Comparison of ENCODE assay signal across 20 cellular contexts in the genomic region with DNA sequence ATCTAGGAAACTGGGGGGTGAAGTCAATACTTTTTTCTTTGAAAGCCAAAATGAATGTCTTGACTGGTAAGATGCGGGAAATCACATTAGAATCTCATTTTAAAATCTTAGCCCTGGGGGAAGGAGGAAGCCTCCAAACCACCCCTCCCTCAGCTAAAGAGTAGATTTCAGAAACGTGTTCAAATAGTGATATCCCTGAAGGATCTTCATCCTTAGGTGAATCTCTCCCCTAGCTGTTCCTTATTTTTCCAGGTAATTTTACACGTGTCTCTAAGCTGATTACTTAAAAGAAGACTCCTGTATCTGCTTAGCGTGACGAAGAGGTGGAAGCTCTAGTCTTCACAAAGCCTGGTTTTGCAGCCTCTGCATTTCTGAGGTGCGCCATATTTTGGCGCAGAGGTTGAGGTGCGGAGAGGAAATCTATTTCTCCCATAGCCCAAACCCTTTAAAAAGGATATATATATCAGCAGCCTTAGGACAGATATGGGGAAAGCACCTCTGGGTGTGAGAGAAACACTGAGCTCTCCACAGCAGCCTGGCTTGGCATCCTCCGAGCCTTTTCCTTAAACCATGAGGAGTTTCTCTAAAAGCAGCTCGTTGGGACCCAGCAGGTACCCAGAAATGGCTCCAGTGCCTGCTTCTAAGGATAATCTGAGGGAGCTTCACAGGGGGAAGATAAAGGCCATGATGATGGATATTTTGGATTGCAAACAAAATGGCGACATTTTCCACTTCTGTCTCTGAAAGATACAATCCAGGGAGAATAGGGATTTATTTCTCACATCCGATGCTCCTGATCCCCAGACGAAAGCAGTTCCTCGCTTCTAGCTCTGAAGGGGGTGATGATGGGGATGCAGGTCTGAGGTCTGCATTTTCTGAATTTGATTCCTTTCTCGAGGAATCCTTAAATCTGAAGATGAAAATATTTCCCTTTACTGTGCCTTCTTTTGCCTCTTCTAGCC. TPM values are rescaled to one million over a fixed set of nuclear protein-coding genes. Genes with fewer than 3 reads are reported as not detected.
DNase-seq lines count a peak whose midpoint lies in the region; ATAC-seq, FAIRE-seq and TF ChIP-seq lines count a peak whose summit lies in the region.
"Had no signal": no experiment of that assay in that cellular context is flagged by ENCODE, and none has a peak within 500 bp of the region (broad histone marks: within the 10 kb centered on the region; RNA-seq: fewer than 3 reads in every experiment).

No MANE protein-coding gene starts in this region.

- H3K27me3 Mint-ChIP-seq in activated CD8-positive, alpha-beta T cell treated with anti-CD3 and anti-CD28 coated beads for 36 hours, result peaks cover 39% of the 10 kb centered on the region

- intact Hi-C loops in right lobe of liver (cut with DNase I) (no loop called here), HepG2 (cut with micrococcal nuclease; ENCODE audit: unreplicated experiment) (no loop called here)
- intact Hi-C loops in activated CD8-positive, alpha-beta T cell treated with anti-CD3 and anti-CD28 coated beads for 36 hours (cut with micrococcal nuclease), result no loop called here

- H3K4me2 ChIP-seq in HepG2 (ENCODE audit: low read depth, low read length) (no peak overlapping the region), parathyroid adenoma (ENCODE audit: low read length) (peak overlapping the region; percentile 86)

- H3K79me2 ChIP-seq in HepG2 (ENCODE audit: insufficient read depth, low read length) (no peaks in the 10 kb centered on the region), parathyroid adenoma (no peaks in the 10 kb centered on the region)

- ATAC-seq in right lobe of liver, result no peak
- ATAC-seq in HepG2, result no peak
- no peak for ATAC-seq in activated CD8-positive, alpha-beta T cell treated with anti-CD3 and anti-CD28 coated beads for 36 hours

- FAIRE-seq in HepG2 (lab: Jason Lieb, UNC) (no peak), GM12891 (lab: Jason Lieb, UNC) (no peak)

- H3K27ac Mint-ChIP-seq in activated CD8-positive, alpha-beta T cell treated with anti-CD3 and anti-CD28 coated beads for 36 hours, result no peak overlapping the region
- H3K27ac Mint-ChIP-seq: activated naive CD4-positive, alpha-beta T cell treated with anti-CD3 and anti-CD28 coated beads, Interleukin-2, amount 10 ng/mL, durations not matched to agents 7 days and 5 days; CD4-positive, alpha-beta T cell had no signal

- H3K4me1 ChIP-seq in right lobe of liver, result peaks cover 0 to 3% (median 0%) of the 10 kb centered on the region in 4 donors
- H3K4me1 ChIP-seq in HepG2 (ENCODE audit: insufficient read depth, low read length), result no peaks in the 10 kb centered on the region
- H3K4me1 ChIP-seq in iPS-20b (ENCODE audit: insufficient read depth, low read length), result peaks cover 10% of the 10 kb centered on the region
- H3K4me1 ChIP-seq in parathyroid adenoma, result no peaks in the 10 kb centered on the region

- H3K9ac ChIP-seq in HepG2 (ENCODE audit: insufficient read depth, low read depth, low read length) (no peak overlapping the region), iPS-20b (ENCODE audit: low read depth, low read length) (no peak overlapping the region), parathyroid adenoma (no peak overlapping the region)

- DNase-seq in right lobe of liver (no peak), HepG2 (ENCODE audit: low spot score) (no peak), GM12891 (ENCODE audit: insufficient read length, low spot score) (no peak), NCI-H524 treated with DMSO at 0.1 percent for 48 hours (lab: John Stamatoyannopoulos, UW) (no peak), nucleus accumbens (lab: John Stamatoyannopoulos, UW) (no peak)
- DNase-seq in activated CD8-positive, alpha-beta T cell treated with anti-CD3 and anti-CD28 coated beads for 36 hours, result no peak
- DNase-seq: activated CD4-positive, CD25-positive, alpha-beta regulatory T cell treated with anti-CD3 and anti-CD28 coated beads, Interleukin-2, amount 50 U/mL, for 72 hours; activated CD8-positive, alpha-beta memory T cell treated with anti-CD3 and anti-CD28 coated beads, Interleukin-2, amount 50 U/mL, for 48 hours; activated naive CD4-positive, alpha-beta T cell treated with anti-CD3 and anti-CD28 coated beads, Interleukin-2, amount 10 ng/mL, durations not matched to agents 7 days and 5 days; CD4-positive, alpha-beta T cell; NCI-H774; RPMI8226; stimulated activated CD4-positive, alpha-beta T cell treated with anti-CD3 and anti-CD28 coated beads, Interleukin-15, amount 100 ng/mL, for 24 hours; T-helper 1 cell; tibial artery had no signal

- TF ChIP-seq EP300 in HepG2 (IDR thresholded peaks at IDR 0.05; ENCODE audit: low read depth in 2 of 2, low read length in 2 of 2), result no peak
- TF ChIP-seq EP300 in HepG2 (CRISPR knock-in tag; IDR thresholded peaks at IDR 0.05; ENCODE audit: borderline replicate concordance), result no peak

- 22% methylated on average over 10 of the region's 15 CpGs for WGBS in right lobe of liver (ENCODE audit: insufficient coverage, low coverage, low lambda C conversion rate, missing lambda C conversion rate)
- 94% methylated on average over 15 of the region's 15 CpGs for WGBS in HepG2 (ENCODE audit: low lambda C conversion rate)

- H2AFZ ChIP-seq in HepG2 (ENCODE audit: low read length) (no peak overlapping the region), parathyroid adenoma (no peak overlapping the region)

- no TSS peak for BruUV-seq in HepG2 (replicated peaks; lab: Mats Ljungman, UMichigan)

- H3K36me3 ChIP-seq in right lobe of liver (no peaks in the 10 kb centered on the region), HepG2 (replicated peaks in 1 of 2; ENCODE audit: control insufficient read depth in 1 of 2, insufficient read depth in 2 of 2, low read length in 2 of 2) (peaks cover 2 to 7% of the 10 kb centered on the region in 2 experiments; a peak in 1 of 5 replicates), iPS-20b (ENCODE audit: insufficient read depth, low read depth, low read length) (no peaks in the 10 kb centered on the region), parathyroid adenoma (ENCODE audit: control insufficient read depth, insufficient read depth, low read length) (no peaks in the 10 kb centered on the region)
- H3K36me3 ChIP-seq: ovary had no signal

- H3K27me3 ChIP-seq in right lobe of liver, result peaks cover 0 to 18% of the 10 kb centered on the region in 2 donors
- no peaks in the 10 kb centered on the region for H3K27me3 ChIP-seq in HepG2 (ENCODE audit: control insufficient read depth in 1 of 2, insufficient read depth in 2 of 2, low read length in 2 of 2)
- peaks cover 100% of the 10 kb centered on the region for H3K27me3 ChIP-seq in iPS-20b (ENCODE audit: insufficient read depth, low read length)
- H3K27me3 ChIP-seq in parathyroid adenoma (ENCODE audit: control insufficient read depth, insufficient read depth, low read length), result no peaks in the 10 kb centered on the region
- H3K27me3 ChIP-seq: tibial artery had no signal

- H3K4me3 ChIP-seq in right lobe of liver (no peak overlapping the region), HepG2 (replicated peaks in 1 of 3; ENCODE audit: insufficient read depth in 1 of 3, low read depth in 2 of 3, low read length in 3 of 3) (no peak overlapping the region), iPS-20b (ENCODE audit: low read length) (peak overlapping the region; percentile 1; the same call in 1 of the 2 replicates), parathyroid adenoma (ENCODE audit: low read depth, low read length) (peak overlapping the region; percentile 97)

- CTCF ChIA-PET in HepG2 (lab: Yijun Ruan, JAX; ENCODE audit: low intra/inter-chr PET ratio, low total read pairs), result no interaction called here
- CTCF ChIA-PET in activated CD8-positive, alpha-beta T cell treated with anti-CD3 and anti-CD28 coated beads for 36 hours (lab: Charles Lee), result interaction anchor here (1.1 to 1.5 kb wide), 4 partner anchors 9 to 44 kb away, joined by 3 to 4 read pairs (median 3); a partner anchor contains a TSS

- H3K4me3 Mint-ChIP-seq in activated CD8-positive, alpha-beta T cell treated with anti-CD3 and anti-CD28 coated beads for 36 hours, result no peak overlapping the region
- H3K4me3 Mint-ChIP-seq: activated naive CD4-positive, alpha-beta T cell treated with anti-CD3 and anti-CD28 coated beads, Interleukin-2, amount 10 ng/mL, durations not matched to agents 7 days and 5 days; CD4-positive, alpha-beta T cell had no signal

- H4K20me1 ChIP-seq in HepG2 (ENCODE audit: insufficient read depth, low read length), result no peaks in the 10 kb centered on the region

- TF ChIP-seq POLR2A in right lobe of liver (IDR thresholded peaks at IDR 0.05) (no peak), HepG2 (IDR thresholded peaks at IDR 0.05; ENCODE audit: insufficient read depth in 1 of 2, low read depth in 2 of 2, low read length in 2 of 2) (no peak), GM12891 (IDR thresholded peaks at IDR 0.05; ENCODE audit: low read depth, low read length) (no peak)

- POLR2A ChIA-PET in HepG2 (lab: Yijun Ruan, JAX), result interaction anchor here (1.7 kb wide), 1 partner anchor 15 kb away, joined by 4 read pairs; no protein-coding TSS in a partner anchor
- POLR2A ChIA-PET in activated CD8-positive, alpha-beta T cell treated with anti-CD3 and anti-CD28 coated beads for 36 hours (lab: Charles Lee), result interaction anchor here (1.0 kb wide), 1 partner anchor 9 kb away, joined by 3 read pairs; no protein-coding TSS in a partner anchor

- no peak for TF ChIP-seq CTCF in right lobe of liver (IDR thresholded peaks at IDR 0.05)
- no peak for TF ChIP-seq CTCF in HepG2 (CRISPR knock-in tag; IDR thresholded peaks at IDR 0.05)
- TF ChIP-seq CTCF in parathyroid adenoma (IDR thresholded peaks at IDR 0.05), result no peak
- no peak for TF ChIP-seq CTCF in activated CD8-positive, alpha-beta T cell treated with anti-CD3 and anti-CD28 coated beads for 36 hours (IDR thresholded peaks at IDR 0.05)

- H3K4me1 Mint-ChIP-seq in activated CD8-positive, alpha-beta T cell treated with anti-CD3 and anti-CD28 coated beads for 36 hours (ENCODE audit: low read depth), result peaks cover 14% of the 10 kb centered on the region

- H3K9me3 ChIP-seq in right lobe of liver (no peaks in the 10 kb centered on the region), HepG2 (ENCODE audit: low read length) (no peaks in the 10 kb centered on the region), iPS-20b (ENCODE audit: insufficient read depth, low read depth, low read length) (peaks cover 15% of the 10 kb centered on the region; the same call in 1 of the 2 replicates), parathyroid adenoma (ENCODE audit: control insufficient read depth, low read length) (no peaks in the 10 kb centered on the region)
- H3K9me3 ChIP-seq: ovary, tibial artery had no signal

- TF ChIP-seq RAD21 in HepG2 (CRISPR knock-in tag; IDR thresholded peaks at IDR 0.05), result no peak

- H3K27ac ChIP-seq in right lobe of liver (peak overlapping the region in 2 of 3 donors; percentile 65 to 71), HepG2 (ENCODE audit: extremely low read length, insufficient read depth, low read length) (no peak overlapping the region), iPS-20b (ENCODE audit: low read length) (no peak overlapping the region), parathyroid adenoma (peak overlapping the region; percentile 17)
- H3K27ac ChIP-seq: epithelial cell of prostate had no signal

- H3K9me3 Mint-ChIP-seq in activated CD8-positive, alpha-beta T cell treated with anti-CD3 and anti-CD28 coated beads for 36 hours, result no peaks in the 10 kb centered on the region
- H3K9me3 Mint-ChIP-seq: activated naive CD4-positive, alpha-beta T cell treated with anti-CD3 and anti-CD28 coated beads, Interleukin-2, amount 10 ng/mL, durations not matched to agents 7 days and 5 days; CD4-positive, alpha-beta T cell had no signal

- in situ Hi-C loops in HepG2 (cut with HindIII; ENCODE audit: extremely low pct_ligation_motif_present, low pct_unique_long_range_greater_than_20kb), result no loop called here

- peaks cover 2% of the 10 kb centered on the region for H3K36me3 Mint-ChIP-seq in activated CD8-positive, alpha-beta T cell treated with anti-CD3 and anti-CD28 coated beads for 36 hours (ENCODE audit: low read depth)

RNA-seq across cellular contexts. Expression of a gene that starts 3.0 kb away (rescaled TPM):
- total RNA-seq in right lobe of liver, result under 1 TPM in 3 of 6 experiments, not detected in 3; 0.16 to 0.19 (median 0.17) TPM
- total RNA-seq in HepG2 (2016; rRNA removed; fragmentation: Illumina TruSeq; extraction: Trizol), result 0.22 TPM in 1 of 2 replicates, not detected in the other
- total RNA-seq in HepG2 (2016; cell fraction: cytosol; rRNA removed; fragmentation: Illumina TruSeq; extraction: Trizol; ENCODE audit: low read depth), result 0.10 and 0.35 TPM in 2 replicates
- total RNA-seq in HepG2 (2016; cell fraction: insoluble cytoplasmic fraction; rRNA removed; fragmentation: Illumina TruSeq; extraction: Trizol), result 0.15 TPM in 1 of 2 replicates, not detected in the other
- 0.09 and 0.17 TPM in 2 replicates for total RNA-seq in HepG2 (2016; cell fraction: membrane; rRNA removed; fragmentation: Illumina TruSeq; extraction: Trizol)
- 0.63 and 1.3 TPM in 2 replicates for total RNA-seq in HepG2 (2016; cell fraction: nucleus; rRNA removed; fragmentation: Illumina TruSeq; extraction: Trizol)
- 0.20 and 0.29 TPM in 2 replicates for polyA plus RNA-seq in HepG2 (2011; rRNA removed)
- 0.03 and 0.08 TPM in 2 replicates for polyA plus RNA-seq in HepG2 (2011; cell fraction: cytosol; rRNA removed)
- 1.1 and 1.3 TPM in 2 replicates for polyA plus RNA-seq in HepG2 (2011; cell fraction: nucleus; rRNA removed)
- polyA plus RNA-seq in HepG2 (2012), result 0.21 and 0.27 TPM in 2 replicates
- 0.12 and 0.16 TPM in 2 replicates for polyA plus RNA-seq in HepG2 (2016; cell fraction: cytosol; fragmentation: Illumina TruSeq; extraction: Trizol; ENCODE audit: low read depth)
- 0.15 and 0.48 TPM in 2 replicates for polyA plus RNA-seq in HepG2 (2016; cell fraction: insoluble cytoplasmic fraction; fragmentation: Illumina TruSeq; extraction: Trizol; ENCODE audit: low read depth)
- polyA plus RNA-seq in HepG2 (2016; cell fraction: membrane; fragmentation: Illumina TruSeq; extraction: Trizol; ENCODE audit: low read depth), result 0.23 and 0.26 TPM in 2 replicates
- 2.9 and 3.3 TPM in 2 replicates for polyA plus RNA-seq in HepG2 (2016; cell fraction: nucleus; fragmentation: Illumina TruSeq; extraction: Trizol; ENCODE audit: insufficient read depth, low read depth)
- 0.24 TPM in 1 of 2 replicates, not detected in the other for polyA minus RNA-seq in HepG2 (2011; rRNA and poly(A)+ RNA removed; ENCODE audit: low replicate concordance)
- not detected in 2 replicates for polyA minus RNA-seq in HepG2 (2011; cell fraction: cytosol; rRNA and poly(A)+ RNA removed)
- polyA minus RNA-seq in HepG2 (2011; cell fraction: nucleus; rRNA and poly(A)+ RNA removed), result 1.5 and 1.9 TPM in 2 replicates
- not detected for total RNA-seq in activated CD8-positive, alpha-beta T cell treated with anti-CD3 and anti-CD28 coated beads for 36 hours
- not detected for polyA plus RNA-seq in GM12891 (2012; ENCODE audit: low read depth, missing spikeins)
- total RNA-seq: A172; CD4-positive, alpha-beta T cell had no signal

RNA-seq across cellular contexts. Expression of a gene that starts 9.6 kb away (rescaled TPM):
- under 1 TPM in 5 of 6 experiments, not detected in 1; 0.09 to 0.31 (median 0.17) TPM for total RNA-seq in right lobe of liver
- 0.20 TPM in 1 of 2 replicates, not detected in the other for total RNA-seq in HepG2 (2016; rRNA removed; fragmentation: Illumina TruSeq; extraction: Trizol)
- not detected in 2 replicates for total RNA-seq in HepG2 (2016; cell fraction: cytosol; rRNA removed; fragmentation: Illumina TruSeq; extraction: Trizol; ENCODE audit: low read depth)
- total RNA-seq in HepG2 (2016; cell fraction: insoluble cytoplasmic fraction; rRNA removed; fragmentation: Illumina TruSeq; extraction: Trizol), result 0.11 TPM in 1 of 2 replicates, not detected in the other
- total RNA-seq in HepG2 (2016; cell fraction: membrane; rRNA removed; fragmentation: Illumina TruSeq; extraction: Trizol), result 0.14 and 0.15 TPM in 2 replicates
- total RNA-seq in HepG2 (2016; cell fraction: nucleus; rRNA removed; fragmentation: Illumina TruSeq; extraction: Trizol), result not detected in 2 replicates
- 0.18 and 0.31 TPM in 2 replicates for polyA plus RNA-seq in HepG2 (2011; rRNA removed)
- 0.09 and 0.13 TPM in 2 replicates for polyA plus RNA-seq in HepG2 (2011; cell fraction: cytosol; rRNA removed)
- polyA plus RNA-seq in HepG2 (2011; cell fraction: nucleus; rRNA removed), result 0.71 and 0.92 TPM in 2 replicates
- polyA plus RNA-seq in HepG2 (2012), result 0.11 and 0.30 TPM in 2 replicates
- 0.11 TPM in 1 of 2 replicates, not detected in the other for polyA plus RNA-seq in HepG2 (2016; cell fraction: cytosol; fragmentation: Illumina TruSeq; extraction: Trizol; ENCODE audit: low read depth)
- polyA plus RNA-seq in HepG2 (2016; cell fraction: insoluble cytoplasmic fraction; fragmentation: Illumina TruSeq; extraction: Trizol; ENCODE audit: low read depth), result 0.42 and 0.43 TPM in 2 replicates
- 0.31 and 0.33 TPM in 2 replicates for polyA plus RNA-seq in HepG2 (2016; cell fraction: membrane; fragmentation: Illumina TruSeq; extraction: Trizol; ENCODE audit: low read depth)
- 1.0 and 1.4 TPM in 2 replicates for polyA plus RNA-seq in HepG2 (2016; cell fraction: nucleus; fragmentation: Illumina TruSeq; extraction: Trizol; ENCODE audit: insufficient read depth, low read depth)
- polyA minus RNA-seq in HepG2 (2011; rRNA and poly(A)+ RNA removed; ENCODE audit: low replicate concordance), result 0.05 and 0.10 TPM in 2 replicates
- polyA minus RNA-seq in HepG2 (2011; cell fraction: cytosol; rRNA and poly(A)+ RNA removed), result not detected in 2 replicates
- 0.25 and 0.52 TPM in 2 replicates for polyA minus RNA-seq in HepG2 (2011; cell fraction: nucleus; rRNA and poly(A)+ RNA removed)
- under 1 TPM; 0.25 TPM for total RNA-seq in activated CD8-positive, alpha-beta T cell treated with anti-CD3 and anti-CD28 coated beads for 36 hours
- 0.05 TPM for polyA plus RNA-seq in GM12891 (2012; ENCODE audit: low read depth, missing spikeins)
- total RNA-seq: A172 had no signal

RNA-seq across cellular contexts. Expression of a gene that starts 25.1 kb away (rescaled TPM):
- total RNA-seq in right lobe of liver (1 to 10 TPM in 1 of 6 experiments, under 1 TPM in 4, not detected in 1; 0.55 to 1.6 (median 0.75) TPM), HepG2 (2016; rRNA removed; fragmentation: Illumina TruSeq; extraction: Trizol) (1.8 and 2.4 TPM in 2 replicates)
- total RNA-seq in HepG2 (2016; cell fraction: cytosol; rRNA removed; fragmentation: Illumina TruSeq; extraction: Trizol; ENCODE audit: low read depth), result 2.0 and 2.2 TPM in 2 replicates
- 1.0 and 2.0 TPM in 2 replicates for total RNA-seq in HepG2 (2016; cell fraction: insoluble cytoplasmic fraction; rRNA removed; fragmentation: Illumina TruSeq; extraction: Trizol)
- total RNA-seq in HepG2 (2016; cell fraction: membrane; rRNA removed; fragmentation: Illumina TruSeq; extraction: Trizol), result 2.9 and 3.2 TPM in 2 replicates
- 0.53 and 1.8 TPM in 2 replicates for total RNA-seq in HepG2 (2016; cell fraction: nucleus; rRNA removed; fragmentation: Illumina TruSeq; extraction: Trizol)
- polyA plus RNA-seq in HepG2 (2011; rRNA removed), result 4.3 and 5.4 TPM in 2 replicates
- 4.7 and 6.2 TPM in 2 replicates for polyA plus RNA-seq in HepG2 (2011; cell fraction: cytosol; rRNA removed)
- 5.3 and 5.5 TPM in 2 replicates for polyA plus RNA-seq in HepG2 (2011; cell fraction: nucleus; rRNA removed)
- polyA plus RNA-seq in HepG2 (2012), result 5.2 and 7.3 TPM in 2 replicates
- 7.9 and 8.8 TPM in 2 replicates for polyA plus RNA-seq in HepG2 (2016; cell fraction: cytosol; fragmentation: Illumina TruSeq; extraction: Trizol; ENCODE audit: low read depth)
- polyA plus RNA-seq in HepG2 (2016; cell fraction: insoluble cytoplasmic fraction; fragmentation: Illumina TruSeq; extraction: Trizol; ENCODE audit: low read depth), result 7.2 and 9.1 TPM in 2 replicates
- 10.6 and 13.1 TPM in 2 replicates for polyA plus RNA-seq in HepG2 (2016; cell fraction: membrane; fragmentation: Illumina TruSeq; extraction: Trizol; ENCODE audit: low read depth)
- 9.4 and 10.8 TPM in 2 replicates for polyA plus RNA-seq in HepG2 (2016; cell fraction: nucleus; fragmentation: Illumina TruSeq; extraction: Trizol; ENCODE audit: insufficient read depth, low read depth)
- 0.56 and 2.4 TPM in 2 replicates for polyA minus RNA-seq in HepG2 (2011; rRNA and poly(A)+ RNA removed; ENCODE audit: low replicate concordance)
- 1.7 and 2.3 TPM in 2 replicates for polyA minus RNA-seq in HepG2 (2011; cell fraction: cytosol; rRNA and poly(A)+ RNA removed)
- polyA minus RNA-seq in HepG2 (2011; cell fraction: nucleus; rRNA and poly(A)+ RNA removed), result 1.4 and 2.7 TPM in 2 replicates
- total RNA-seq in activated CD8-positive, alpha-beta T cell treated with anti-CD3 and anti-CD28 coated beads for 36 hours, result under 1 TPM in 1 of 2 experiments, not detected in 1; 0.25 TPM
- polyA plus RNA-seq in GM12891 (2012; ENCODE audit: low read depth, missing spikeins), result not detected
- total RNA-seq: CD4-positive, alpha-beta T cell had no signal

RNA-seq across cellular contexts. Expression of a gene that starts 38.0 kb away (rescaled TPM):
- total RNA-seq in right lobe of liver (1 to 10 TPM in 2 of 6 experiments, under 1 TPM in 4; 0.18 to 1.5 (median 0.65) TPM), HepG2 (2016; rRNA removed; fragmentation: Illumina TruSeq; extraction: Trizol) (3.2 and 3.9 TPM in 2 replicates)
- total RNA-seq in HepG2 (2016; cell fraction: cytosol; rRNA removed; fragmentation: Illumina TruSeq; extraction: Trizol; ENCODE audit: low read depth), result 0.71 and 0.97 TPM in 2 replicates
- total RNA-seq in HepG2 (2016; cell fraction: insoluble cytoplasmic fraction; rRNA removed; fragmentation: Illumina TruSeq; extraction: Trizol), result 3.0 TPM in 2 replicates
- total RNA-seq in HepG2 (2016; cell fraction: membrane; rRNA removed; fragmentation: Illumina TruSeq; extraction: Trizol), result 2.1 and 3.2 TPM in 2 replicates
- 2.1 and 4.1 TPM in 2 replicates for total RNA-seq in HepG2 (2016; cell fraction: nucleus; rRNA removed; fragmentation: Illumina TruSeq; extraction: Trizol)
- 3.6 and 4.0 TPM in 2 replicates for polyA plus RNA-seq in HepG2 (2011; rRNA removed)
- 2.0 TPM in 2 replicates for polyA plus RNA-seq in HepG2 (2011; cell fraction: cytosol; rRNA removed)
- 4.0 and 4.1 TPM in 2 replicates for polyA plus RNA-seq in HepG2 (2011; cell fraction: nucleus; rRNA removed)
- 2.3 TPM in 2 replicates for polyA plus RNA-seq in HepG2 (2012)
- 0.70 and 1.1 TPM in 2 replicates for polyA plus RNA-seq in HepG2 (2016; cell fraction: cytosol; fragmentation: Illumina TruSeq; extraction: Trizol; ENCODE audit: low read depth)
- polyA plus RNA-seq in HepG2 (2016; cell fraction: insoluble cytoplasmic fraction; fragmentation: Illumina TruSeq; extraction: Trizol; ENCODE audit: low read depth), result 4.1 and 4.3 TPM in 2 replicates
- polyA plus RNA-seq in HepG2 (2016; cell fraction: membrane; fragmentation: Illumina TruSeq; extraction: Trizol; ENCODE audit: low read depth), result 2.2 and 2.8 TPM in 2 replicates
- 6.4 and 8.6 TPM in 2 replicates for polyA plus RNA-seq in HepG2 (2016; cell fraction: nucleus; fragmentation: Illumina TruSeq; extraction: Trizol; ENCODE audit: insufficient read depth, low read depth)
- 0.98 and 2.8 TPM in 2 replicates for polyA minus RNA-seq in HepG2 (2011; rRNA and poly(A)+ RNA removed; ENCODE audit: low replicate concordance)
- polyA minus RNA-seq in HepG2 (2011; cell fraction: cytosol; rRNA and poly(A)+ RNA removed), result 1.1 and 2.2 TPM in 2 replicates
- 2.7 and 3.4 TPM in 2 replicates for polyA minus RNA-seq in HepG2 (2011; cell fraction: nucleus; rRNA and poly(A)+ RNA removed)
- not detected for total RNA-seq in activated CD8-positive, alpha-beta T cell treated with anti-CD3 and anti-CD28 coated beads for 36 hours
- polyA plus RNA-seq in GM12891 (2012; ENCODE audit: low read depth, missing spikeins), result not detected
- total RNA-seq: CD4-positive, alpha-beta T cell had no signal

RNA-seq across cellular contexts. Expression of a gene that starts 42.1 kb away (rescaled TPM):
- not detected for total RNA-seq in right lobe of liver
- total RNA-seq in HepG2 (2016; rRNA removed; fragmentation: Illumina TruSeq; extraction: Trizol), result 0.95 and 1.3 TPM in 2 replicates
- 0.71 TPM in 1 of 2 replicates, not detected in the other for total RNA-seq in HepG2 (2016; cell fraction: cytosol; rRNA removed; fragmentation: Illumina TruSeq; extraction: Trizol; ENCODE audit: low read depth)
- total RNA-seq in HepG2 (2016; cell fraction: insoluble cytoplasmic fraction; rRNA removed; fragmentation: Illumina TruSeq; extraction: Trizol), result 0.79 and 1.2 TPM in 2 replicates
- 0.41 and 0.65 TPM in 2 replicates for total RNA-seq in HepG2 (2016; cell fraction: membrane; rRNA removed; fragmentation: Illumina TruSeq; extraction: Trizol)
- 1.1 and 3.7 TPM in 2 replicates for total RNA-seq in HepG2 (2016; cell fraction: nucleus; rRNA removed; fragmentation: Illumina TruSeq; extraction: Trizol)
- polyA plus RNA-seq in HepG2 (2011; rRNA removed), result 0.68 and 1.5 TPM in 2 replicates
- polyA plus RNA-seq in HepG2 (2011; cell fraction: cytosol; rRNA removed), result 0.38 and 0.74 TPM in 2 replicates
- polyA plus RNA-seq in HepG2 (2011; cell fraction: nucleus; rRNA removed), result 4.3 and 4.7 TPM in 2 replicates
- polyA plus RNA-seq in HepG2 (2012), result 0.47 and 0.68 TPM in 2 replicates
- 0.18 TPM in 1 of 2 replicates, not detected in the other for polyA plus RNA-seq in HepG2 (2016; cell fraction: cytosol; fragmentation: Illumina TruSeq; extraction: Trizol; ENCODE audit: low read depth)
- 0.94 and 0.99 TPM in 2 replicates for polyA plus RNA-seq in HepG2 (2016; cell fraction: insoluble cytoplasmic fraction; fragmentation: Illumina TruSeq; extraction: Trizol; ENCODE audit: low read depth)
- polyA plus RNA-seq in HepG2 (2016; cell fraction: membrane; fragmentation: Illumina TruSeq; extraction: Trizol; ENCODE audit: low read depth), result 0.22 TPM in 1 of 2 replicates, not detected in the other
- 3.5 and 4.1 TPM in 2 replicates for polyA plus RNA-seq in HepG2 (2016; cell fraction: nucleus; fragmentation: Illumina TruSeq; extraction: Trizol; ENCODE audit: insufficient read depth, low read depth)
- polyA minus RNA-seq in HepG2 (2011; rRNA and poly(A)+ RNA removed; ENCODE audit: low replicate concordance), result 1.2 and 2.5 TPM in 2 replicates
- 0.79 TPM in 1 of 2 replicates, not detected in the other for polyA minus RNA-seq in HepG2 (2011; cell fraction: cytosol; rRNA and poly(A)+ RNA removed)
- 2.1 and 3.0 TPM in 2 replicates for polyA minus RNA-seq in HepG2 (2011; cell fraction: nucleus; rRNA and poly(A)+ RNA removed)
- total RNA-seq in activated CD8-positive, alpha-beta T cell treated with anti-CD3 and anti-CD28 coated beads for 36 hours, result not detected
- polyA plus RNA-seq in GM12891 (2012; ENCODE audit: low read depth, missing spikeins), result not detected
- total RNA-seq: A172; CD4-positive, alpha-beta T cell had no signal

Comparison
In these comparisons a context has a peak if more than half of its experiments do, and no peak if none do; other contexts are left out.
1. H3K27ac ChIP-seq: peak in right lobe of liver (2 of 3) and parathyroid adenoma (single experiment); none in HepG2 (single experiment) and iPS-20b (single experiment).
2. H3K4me3 ChIP-seq: peak in iPS-20b (single experiment) and parathyroid adenoma (single experiment); none in right lobe of liver (0 of 3) and HepG2 (0 of 3).